24 cellular contexts compared by ENCODE assay signal in genomic region chr6:163463795-163464194, GRCh38.
"Had no signal": no experiment of that assay in that cellular context is flagged by ENCODE, and none has a peak within 500 bp of the region (broad histone marks: within the 10 kb centered on the region; RNA-seq: fewer than 3 reads in every experiment).

No MANE protein-coding gene starts in this region.

- H3K9ac ChIP-seq: KMS-11 had no signal

- H3K4me3 ChIP-seq: SJSA1 had no signal

- H3K9me3 ChIP-seq: SJSA1 had no signal

- H3K4me2 ChIP-seq: KMS-11 had no signal

- DNase-seq: activated B cell treated with CpG ODN at 0.5 μM for 24 hours; activated CD4-positive, alpha-beta T cell treated with anti-CD3 and anti-CD28 coated beads for 1 hour; activated CD4-positive, alpha-beta T cell treated with anti-CD3 and anti-CD28 coated beads, Interleukin-2, amount 10 ng/mL, durations not matched to agents 24 days and 14 days; activated CD4-positive, alpha-beta T cell treated with anti-CD3 and anti-CD28 coated beads, Interleukin-2, amount 50 U/mL, for 48 hours; activated CD8-positive, alpha-beta memory T cell treated with anti-CD3 and anti-CD28 coated beads, Interleukin-2, amount 10 ng/mL, durations not matched to agents 7 days and 5 days; activated gamma-delta T cell; activated naive CD4-positive, alpha-beta T cell treated with anti-CD3 and anti-CD28 coated beads for 36 hours; activated T-cell treated with anti-CD3 and anti-CD28 coated beads, Interleukin-2, amount 50 U/mL, for 24 hours; amygdala; cerebellar nuclear complex; NCI-H1092; NCI-H1436; NCI-H1694 treated with DMSO at 0.1 percent for 48 hours; NCI-H2029 treated with DMSO at 0.1 percent for 48 hours; NCI-H345; NCI-H510A; NCI-H526 treated with DMSO at 0.1 percent for 48 hours; NCI-H82; RPMI8226; SW 1271 had no signal

- H3K27me3 ChIP-seq: SJSA1 had no signal

- ATAC-seq: activated CD8-positive, alpha-beta memory T cell treated with anti-CD3 and anti-CD28 coated beads, Interleukin-2, amount 10 ng/mL, durations not matched to agents 7 days and 5 days; Right ventricle myocardium inferior; SK-N-SH treated with all-trans-retinoic acid at 6 μM for 48 hours had no signal

- H3K27ac ChIP-seq: KMS-11, SJSA1 had no signal
